2 cellular contexts compared by ENCODE assay signal in genomic region chr16:9152649-9153501, GRCh38.
TF ChIP-seq lines count a peak whose summit lies in the region.

No MANE protein-coding gene starts in this region.

TF ChIP-seq in GM23338, 12 proteins besides CTCF, POLR2A, EP300 and RAD21 (continued from another document):
- TF ChIP-seq, protein P1, sequence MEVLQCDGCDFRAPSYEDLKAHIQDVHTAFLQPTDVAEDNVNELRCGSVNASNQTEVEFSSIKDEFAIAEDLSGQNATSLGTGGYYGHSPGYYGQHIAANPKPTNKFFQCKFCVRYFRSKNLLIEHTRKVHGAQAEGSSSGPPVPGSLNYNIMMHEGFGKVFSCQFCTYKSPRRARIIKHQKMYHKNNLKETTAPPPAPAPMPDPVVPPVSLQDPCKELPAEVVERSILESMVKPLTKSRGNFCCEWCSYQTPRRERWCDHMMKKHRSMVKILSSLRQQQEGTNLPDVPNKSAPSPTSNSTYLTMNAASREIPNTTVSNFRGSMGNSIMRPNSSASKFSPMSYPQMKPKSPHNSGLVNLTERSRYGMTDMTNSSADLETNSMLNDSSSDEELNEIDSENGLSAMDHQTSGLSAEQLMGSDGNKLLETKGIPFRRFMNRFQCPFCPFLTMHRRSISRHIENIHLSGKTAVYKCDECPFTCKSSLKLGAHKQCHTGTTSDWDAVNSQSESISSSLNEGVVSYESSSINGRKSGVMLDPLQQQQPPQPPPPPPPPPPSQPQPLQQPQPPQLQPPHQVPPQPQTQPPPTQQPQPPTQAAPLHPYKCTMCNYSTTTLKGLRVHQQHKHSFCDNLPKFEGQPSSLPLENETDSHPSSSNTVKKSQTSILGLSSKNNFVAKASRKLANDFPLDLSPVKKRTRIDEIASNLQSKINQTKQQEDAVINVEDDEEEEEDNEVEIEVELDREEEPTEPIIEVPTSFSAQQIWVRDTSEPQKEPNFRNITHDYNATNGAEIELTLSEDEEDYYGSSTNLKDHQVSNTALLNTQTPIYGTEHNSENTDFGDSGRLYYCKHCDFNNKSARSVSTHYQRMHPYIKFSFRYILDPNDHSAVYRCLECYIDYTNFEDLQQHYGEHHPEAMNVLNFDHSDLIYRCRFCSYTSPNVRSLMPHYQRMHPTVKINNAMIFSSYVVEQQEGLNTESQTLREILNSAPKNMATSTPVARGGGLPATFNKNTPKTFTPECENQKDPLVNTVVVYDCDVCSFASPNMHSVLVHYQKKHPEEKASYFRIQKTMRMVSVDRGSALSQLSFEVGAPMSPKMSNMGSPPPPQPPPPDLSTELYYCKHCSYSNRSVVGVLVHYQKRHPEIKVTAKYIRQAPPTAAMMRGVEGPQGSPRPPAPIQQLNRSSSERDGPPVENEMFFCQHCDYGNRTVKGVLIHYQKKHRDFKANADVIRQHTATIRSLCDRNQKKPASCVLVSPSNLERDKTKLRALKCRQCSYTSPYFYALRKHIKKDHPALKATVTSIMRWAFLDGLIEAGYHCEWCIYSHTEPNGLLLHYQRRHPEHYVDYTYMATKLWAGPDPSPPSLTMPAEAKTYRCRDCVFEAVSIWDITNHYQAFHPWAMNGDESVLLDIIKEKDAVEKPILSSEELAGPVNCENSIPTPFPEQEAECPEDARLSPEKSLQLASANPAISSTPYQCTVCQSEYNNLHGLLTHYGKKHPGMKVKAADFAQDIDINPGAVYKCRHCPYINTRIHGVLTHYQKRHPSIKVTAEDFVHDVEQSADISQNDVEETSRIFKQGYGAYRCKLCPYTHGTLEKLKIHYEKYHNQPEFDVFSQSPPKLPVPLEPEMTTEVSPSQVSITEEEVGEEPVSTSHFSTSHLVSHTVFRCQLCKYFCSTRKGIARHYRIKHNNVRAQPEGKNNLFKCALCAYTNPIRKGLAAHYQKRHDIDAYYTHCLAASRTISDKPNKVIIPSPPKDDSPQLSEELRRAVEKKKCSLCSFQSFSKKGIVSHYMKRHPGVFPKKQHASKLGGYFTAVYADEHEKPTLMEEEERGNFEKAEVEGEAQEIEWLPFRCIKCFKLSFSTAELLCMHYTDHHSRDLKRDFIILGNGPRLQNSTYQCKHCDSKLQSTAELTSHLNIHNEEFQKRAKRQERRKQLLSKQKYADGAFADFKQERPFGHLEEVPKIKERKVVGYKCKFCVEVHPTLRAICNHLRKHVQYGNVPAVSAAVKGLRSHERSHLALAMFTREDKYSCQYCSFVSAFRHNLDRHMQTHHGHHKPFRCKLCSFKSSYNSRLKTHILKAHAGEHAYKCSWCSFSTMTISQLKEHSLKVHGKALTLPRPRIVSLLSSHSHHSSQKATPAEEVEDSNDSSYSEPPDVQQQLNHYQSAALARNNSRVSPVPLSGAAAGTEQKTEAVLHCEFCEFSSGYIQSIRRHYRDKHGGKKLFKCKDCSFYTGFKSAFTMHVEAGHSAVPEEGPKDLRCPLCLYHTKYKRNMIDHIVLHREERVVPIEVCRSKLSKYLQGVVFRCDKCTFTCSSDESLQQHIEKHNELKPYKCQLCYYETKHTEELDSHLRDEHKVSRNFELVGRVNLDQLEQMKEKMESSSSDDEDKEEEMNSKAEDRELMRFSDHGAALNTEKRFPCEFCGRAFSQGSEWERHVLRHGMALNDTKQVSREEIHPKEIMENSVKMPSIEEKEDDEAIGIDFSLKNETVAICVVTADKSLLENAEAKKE (CRISPR knock-in tag; IDR thresholded peaks at IDR 0.05) = no peak
- TF ChIP-seq, protein P2, sequence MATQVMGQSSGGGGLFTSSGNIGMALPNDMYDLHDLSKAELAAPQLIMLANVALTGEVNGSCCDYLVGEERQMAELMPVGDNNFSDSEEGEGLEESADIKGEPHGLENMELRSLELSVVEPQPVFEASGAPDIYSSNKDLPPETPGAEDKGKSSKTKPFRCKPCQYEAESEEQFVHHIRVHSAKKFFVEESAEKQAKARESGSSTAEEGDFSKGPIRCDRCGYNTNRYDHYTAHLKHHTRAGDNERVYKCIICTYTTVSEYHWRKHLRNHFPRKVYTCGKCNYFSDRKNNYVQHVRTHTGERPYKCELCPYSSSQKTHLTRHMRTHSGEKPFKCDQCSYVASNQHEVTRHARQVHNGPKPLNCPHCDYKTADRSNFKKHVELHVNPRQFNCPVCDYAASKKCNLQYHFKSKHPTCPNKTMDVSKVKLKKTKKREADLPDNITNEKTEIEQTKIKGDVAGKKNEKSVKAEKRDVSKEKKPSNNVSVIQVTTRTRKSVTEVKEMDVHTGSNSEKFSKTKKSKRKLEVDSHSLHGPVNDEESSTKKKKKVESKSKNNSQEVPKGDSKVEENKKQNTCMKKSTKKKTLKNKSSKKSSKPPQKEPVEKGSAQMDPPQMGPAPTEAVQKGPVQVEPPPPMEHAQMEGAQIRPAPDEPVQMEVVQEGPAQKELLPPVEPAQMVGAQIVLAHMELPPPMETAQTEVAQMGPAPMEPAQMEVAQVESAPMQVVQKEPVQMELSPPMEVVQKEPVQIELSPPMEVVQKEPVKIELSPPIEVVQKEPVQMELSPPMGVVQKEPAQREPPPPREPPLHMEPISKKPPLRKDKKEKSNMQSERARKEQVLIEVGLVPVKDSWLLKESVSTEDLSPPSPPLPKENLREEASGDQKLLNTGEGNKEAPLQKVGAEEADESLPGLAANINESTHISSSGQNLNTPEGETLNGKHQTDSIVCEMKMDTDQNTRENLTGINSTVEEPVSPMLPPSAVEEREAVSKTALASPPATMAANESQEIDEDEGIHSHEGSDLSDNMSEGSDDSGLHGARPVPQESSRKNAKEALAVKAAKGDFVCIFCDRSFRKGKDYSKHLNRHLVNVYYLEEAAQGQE (IDR thresholded peaks at IDR 0.05; ENCODE audit: unreplicated experiment) = no peak
- no peak for TF ChIP-seq EZH2phosphoT487 (IDR thresholded peaks at IDR 0.05; ENCODE audit: unreplicated experiment)
- no peak for TF ChIP-seq EZH2 (IDR thresholded peaks at IDR 0.05; ENCODE audit: low read depth, unreplicated experiment)
- no peak for TF ChIP-seq NANOG (IDR thresholded peaks at IDR 0.05; ENCODE audit: borderline replicate concordance)

TF ChIP-seq in K562, 482 proteins besides CTCF, POLR2A, EP300 and RAD21 (continued from another document):
- TF ChIP-seq MLLT1 (IDR thresholded peaks at IDR 0.05) (peak in 1 of 2 experiments; percentile 25; a peak in 1 of 4 replicates), MBD2 (IDR thresholded peaks at IDR 0.05; ENCODE audit: borderline replicate concordance, low read depth) (no peak), RUNX1 (IDR thresholded peaks at IDR 0.05; ENCODE audit: low read depth) (no peak), NKRF (IDR thresholded peaks at IDR 0.05; ENCODE audit: borderline replicate concordance) (no peak; the same call in 1 of the 2 replicates), ARHGAP35 (IDR thresholded peaks at IDR 0.05; ENCODE audit: partially characterized antibody) (peak; percentile 29), ARID2 (IDR thresholded peaks at IDR 0.05) (peak; percentile 29; the same call in 1 of the 2 replicates), FOXJ2 (tag; IDR thresholded peaks at IDR 0.05) (no peak), DACH1 (IDR thresholded peaks at IDR 0.05; ENCODE audit: partially characterized antibody) (no peak), ESRRA (IDR thresholded peaks at IDR 0.05; ENCODE audit: borderline replicate concordance, low read depth) (no peak), THRAP3 (IDR thresholded peaks at IDR 0.05; ENCODE audit: borderline replicate concordance) (0 out of 2 replicates have a peak, but pooled peaks have one; percentile 26), IRF9 (tag; IDR thresholded peaks at IDR 0.05) (peak; percentile 22; the same call in 1 of the 2 replicates), EHMT2 (IDR thresholded peaks at IDR 0.05) (0 out of 2 replicates have a peak, but pooled peaks have one; percentile 5), GATAD2A (IDR thresholded peaks at IDR 0.05) (no peak)
TF ChIP-seq in K562: peak in this region for 10.
